ENCODE assay signal across 1 cellular context in the genomic region with DNA sequence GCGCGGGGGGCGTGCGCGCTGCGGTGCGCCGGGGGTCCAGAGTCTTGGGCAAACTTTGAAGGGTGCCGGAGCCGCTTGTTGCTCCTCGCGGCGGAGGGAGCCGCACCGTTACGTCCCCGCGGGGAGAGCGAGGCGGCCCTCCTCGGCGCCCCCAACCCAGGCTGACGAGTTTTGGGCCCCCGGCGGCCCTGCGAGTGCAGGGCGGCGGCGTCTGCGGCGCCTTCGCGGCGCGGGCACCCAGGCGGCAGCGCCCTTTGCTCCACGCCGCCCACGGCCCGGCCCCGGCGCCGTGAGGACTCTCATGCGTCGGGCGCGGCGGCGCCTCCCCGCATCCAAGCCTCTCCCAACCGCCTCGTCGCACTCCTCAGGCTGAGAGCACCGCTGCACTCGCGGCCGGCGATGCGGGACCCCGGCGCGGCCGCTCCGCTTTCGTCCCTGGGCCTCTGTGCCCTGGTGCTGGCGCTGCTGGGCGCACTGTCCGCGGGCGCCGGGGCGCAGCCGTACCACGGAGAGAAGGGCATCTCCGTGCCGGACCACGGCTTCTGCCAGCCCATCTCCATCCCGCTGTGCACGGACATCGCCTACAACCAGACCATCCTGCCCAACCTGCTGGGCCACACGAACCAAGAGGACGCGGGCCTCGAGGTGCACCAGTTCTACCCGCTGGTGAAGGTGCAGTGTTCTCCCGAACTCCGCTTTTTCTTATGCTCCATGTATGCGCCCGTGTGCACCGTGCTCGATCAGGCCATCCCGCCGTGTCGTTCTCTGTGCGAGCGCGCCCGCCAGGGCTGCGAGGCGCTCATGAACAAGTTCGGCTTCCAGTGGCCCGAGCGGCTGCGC.
TF ChIP-seq lines count a peak whose summit lies in the region.

No MANE protein-coding gene starts in this region.

TF ChIP-seq in HEK293, 187 proteins besides CTCF, POLR2A, EP300 and RAD21 (continued from another document):
- 0 out of 2 replicates have a peak, but pooled peaks have one; percentile 37 for TF ChIP-seq HIC1 (tag by site-specific recombination; IDR thresholded peaks at IDR 0.05)
- no peak for TF ChIP-seq KLF8 (tag by site-specific recombination; IDR thresholded peaks at IDR 0.05)
- peak; percentile 66; the same call in 1 of the 2 replicates for TF ChIP-seq PRDM10 (tag by site-specific recombination; IDR thresholded peaks at IDR 0.05)
- no peak for TF ChIP-seq ZNF610 (tag by site-specific recombination; IDR thresholded peaks at IDR 0.05; ENCODE audit: borderline replicate concordance)
- no peak for TF ChIP-seq ZNF341 (tag by site-specific recombination; IDR thresholded peaks at IDR 0.05; ENCODE audit: low read depth)
- peak; percentile 78 for TF ChIP-seq ZNF549 (tag by site-specific recombination; IDR thresholded peaks at IDR 0.05)
- TF ChIP-seq ZNF211 (tag by site-specific recombination; IDR thresholded peaks at IDR 0.05; ENCODE audit: low read depth): no peak
- no peak for TF ChIP-seq ZNF791 (tag by site-specific recombination; IDR thresholded peaks at IDR 0.05)
- no peak for TF ChIP-seq ZNF777 (tag by site-specific recombination; IDR thresholded peaks at IDR 0.05; ENCODE audit: borderline replicate concordance)
- TF ChIP-seq ZNF302 (tag by site-specific recombination; IDR thresholded peaks at IDR 0.05; ENCODE audit: low read depth): no peak
- peak; percentile 82 for TF ChIP-seq GLIS2 (tag by site-specific recombination; IDR thresholded peaks at IDR 0.05)
- no peak for TF ChIP-seq ZNF184 (tag by site-specific recombination; IDR thresholded peaks at IDR 0.05)
- TF ChIP-seq ZBTB8A (tag by site-specific recombination; IDR thresholded peaks at IDR 0.05): peak; percentile 93
- peak; percentile 66 for TF ChIP-seq ZNF600 (tag by site-specific recombination; IDR thresholded peaks at IDR 0.05)
- TF ChIP-seq, protein P1, sequence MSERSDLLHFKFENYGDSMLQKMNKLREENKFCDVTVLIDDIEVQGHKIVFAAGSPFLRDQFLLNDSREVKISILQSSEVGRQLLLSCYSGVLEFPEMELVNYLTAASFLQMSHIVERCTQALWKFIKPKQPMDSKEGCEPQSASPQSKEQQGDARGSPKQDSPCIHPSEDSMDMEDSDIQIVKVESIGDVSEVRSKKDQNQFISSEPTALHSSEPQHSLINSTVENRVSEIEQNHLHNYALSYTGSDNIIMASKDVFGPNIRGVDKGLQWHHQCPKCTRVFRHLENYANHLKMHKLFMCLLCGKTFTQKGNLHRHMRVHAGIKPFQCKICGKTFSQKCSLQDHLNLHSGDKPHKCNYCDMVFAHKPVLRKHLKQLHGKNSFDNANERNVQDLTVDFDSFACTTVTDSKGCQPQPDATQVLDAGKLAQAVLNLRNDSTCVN (tag by site-specific recombination; optimal IDR thresholded peaks at IDR 0.05): peak; percentile 64
- no peak for TF ChIP-seq ZNF830 (tag by site-specific recombination; IDR thresholded peaks at IDR 0.05; ENCODE audit: low read depth)
- TF ChIP-seq, protein P2, sequence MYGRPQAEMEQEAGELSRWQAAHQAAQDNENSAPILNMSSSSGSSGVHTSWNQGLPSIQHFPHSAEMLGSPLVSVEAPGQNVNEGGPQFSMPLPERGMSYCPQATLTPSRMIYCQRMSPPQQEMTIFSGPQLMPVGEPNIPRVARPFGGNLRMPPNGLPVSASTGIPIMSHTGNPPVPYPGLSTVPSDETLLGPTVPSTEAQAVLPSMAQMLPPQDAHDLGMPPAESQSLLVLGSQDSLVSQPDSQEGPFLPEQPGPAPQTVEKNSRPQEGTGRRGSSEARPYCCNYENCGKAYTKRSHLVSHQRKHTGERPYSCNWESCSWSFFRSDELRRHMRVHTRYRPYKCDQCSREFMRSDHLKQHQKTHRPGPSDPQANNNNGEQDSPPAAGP (tag by site-specific recombination; IDR thresholded peaks at IDR 0.05): no peak
- peak; percentile 32; the same call in 1 of the 2 replicates for TF ChIP-seq ZBTB20 (tag by site-specific recombination; IDR thresholded peaks at IDR 0.05)
- no peak for TF ChIP-seq ZNF169 (tag by site-specific recombination; IDR thresholded peaks at IDR 0.05)
